8 cellular contexts compared by ENCODE assay signal in genomic region chr4:15809058-15809457, GRCh38. TPM values are rescaled to one million over a fixed set of nuclear protein-coding genes. Genes with fewer than 3 reads are reported as not detected.
DNase-seq lines count a peak whose midpoint lies in the region; ATAC-seq and TF ChIP-seq lines count a peak whose summit lies in the region.

No MANE protein-coding gene starts in this region.

- intact Hi-C loops in activated CD4-positive, alpha-beta T cell treated with anti-CD3 and anti-CD28 coated beads, Interleukin-2, amount 10 ng/mL, durations not matched to agents 24 days and 14 days (cut with micrococcal nuclease), result no loop called here
- intact Hi-C loops in spleen (cut with DNase I; ENCODE audit: low total_unique reads), result loop anchor here (5.0 to 10.0 kb wide), 3 partner anchors 74 to 193 kb away; no protein-coding TSS in a partner anchor

- H3K27me3 ChIP-seq in spleen (replicated peaks in 1 of 7), result no peaks in the 10 kb centered on the region

- peak overlapping the region; percentile 43 for H3K27ac Mint-ChIP-seq in activated CD4-positive, alpha-beta T cell treated with anti-CD3 and anti-CD28 coated beads, Interleukin-2, amount 10 ng/mL, durations not matched to agents 24 days and 14 days

- peak overlapping the region in 7 of 8 donors; percentile 61 to 84 (median 75) for H3K27ac ChIP-seq in spleen
- H3K27ac ChIP-seq in caudate nucleus (ENCODE audit: low read depth, low read length), result no peak overlapping the region

- 10 to 22% (median 12%) methylated on average over 5 of the region's 5 CpGs for WGBS in spleen, 5 donors

- H3K9me3 Mint-ChIP-seq in activated CD4-positive, alpha-beta T cell treated with anti-CD3 and anti-CD28 coated beads, Interleukin-2, amount 10 ng/mL, durations not matched to agents 24 days and 14 days, result peaks cover 3% of the 10 kb centered on the region

- H3K4me1 Mint-ChIP-seq in activated CD4-positive, alpha-beta T cell treated with anti-CD3 and anti-CD28 coated beads, Interleukin-2, amount 10 ng/mL, durations not matched to agents 24 days and 14 days, result peaks cover 48% of the 10 kb centered on the region

- peaks cover 39% of the 10 kb centered on the region for H3K36me3 Mint-ChIP-seq in activated CD4-positive, alpha-beta T cell treated with anti-CD3 and anti-CD28 coated beads, Interleukin-2, amount 10 ng/mL, durations not matched to agents 24 days and 14 days (ENCODE audit: low read depth)

- TF ChIP-seq CTCF in spleen (IDR thresholded peaks at IDR 0.05 in 8 of 11, conservative IDR thresholded peaks at IDR 0.05 in 3 of 11), result no peak

- TF ChIP-seq POLR2A in spleen (IDR thresholded peaks at IDR 0.05), result no peak

- H3K4me3 Mint-ChIP-seq in activated CD4-positive, alpha-beta T cell treated with anti-CD3 and anti-CD28 coated beads, Interleukin-2, amount 10 ng/mL, durations not matched to agents 24 days and 14 days, result peak overlapping the region; percentile 8

- H3K9me3 ChIP-seq in spleen, result no peaks in the 10 kb centered on the region

- no peaks in the 10 kb centered on the region for H3K27me3 Mint-ChIP-seq in activated CD4-positive, alpha-beta T cell treated with anti-CD3 and anti-CD28 coated beads, Interleukin-2, amount 10 ng/mL, durations not matched to agents 24 days and 14 days

- H3K36me3 ChIP-seq in spleen, result no peaks in the 10 kb centered on the region

- peak; percentile 81 for ATAC-seq in HG02943 (IDR thresholded peaks at IDR 0.05; ENCODE audit: low read depth, unreplicated experiment)

- DNase-seq in activated CD4-positive, alpha-beta T cell treated with anti-CD3 and anti-CD28 coated beads, Interleukin-2, amount 10 ng/mL, durations not matched to agents 24 days and 14 days, result no peak
- no peak for DNase-seq in activated CD4-positive, alpha-beta T cell treated with anti-CD3 and anti-CD28 coated beads for 1 hour
- DNase-seq in RPMI7951 (ENCODE audit: low read depth) (peak; percentile 16), spleen (no peak), DMS 273 treated with DMSO at 0.1 percent for 48 hours (lab: John Stamatoyannopoulos, UW) (no peak), nucleus accumbens (lab: John Stamatoyannopoulos, UW) (no peak), caudate nucleus (lab: John Stamatoyannopoulos, UW) (no peak)

- H3K4me3 ChIP-seq in spleen, result peak overlapping the region in 2 of 8 donors; percentile 21 to 53

- H3K4me1 ChIP-seq in spleen, result peaks cover 8 to 62% (median 42%) of the 10 kb centered on the region in 6 donors

RNA-seq across cellular contexts. Expression of gene CD38, which starts 30.9 kb away (rescaled TPM):
- 89.6 and 103 TPM in 2 replicates for total RNA-seq in activated CD4-positive, alpha-beta T cell treated with anti-CD3 and anti-CD28 coated beads, Interleukin-2, amount 10 ng/mL, durations not matched to agents 24 days and 14 days
- total RNA-seq in RPMI7951 (2014; rRNA removed; shearing (Covaris generic)), result 0.10 and 0.12 TPM in 2 replicates
- total RNA-seq in spleen, result 10 to 100 TPM; 45.1 to 92.9 (median 62.7) TPM
- 1 to 10 TPM; 4.9 to 9.5 (median 5.8) TPM for polyA plus RNA-seq in spleen

Comparison
In these comparisons a context has a peak if more than half of its experiments do, and no peak if none do; other contexts are left out.
1. RNA of gene CD38, which starts 30.9 kb away (total RNA-seq): 89.6 to 103 TPM in activated CD4-positive, alpha-beta T cell treated with anti-CD3 and anti-CD28 coated beads, Interleukin-2, amount 10 ng/mL, durations not matched to agents 24 days and 14 days and 45.1 to 92.9 TPM in spleen; 0.10 to 0.12 TPM in RPMI7951; every median in the first group is over 10 times any median in the second.